1 cellular context compared by ENCODE assay signal in the genomic region with DNA sequence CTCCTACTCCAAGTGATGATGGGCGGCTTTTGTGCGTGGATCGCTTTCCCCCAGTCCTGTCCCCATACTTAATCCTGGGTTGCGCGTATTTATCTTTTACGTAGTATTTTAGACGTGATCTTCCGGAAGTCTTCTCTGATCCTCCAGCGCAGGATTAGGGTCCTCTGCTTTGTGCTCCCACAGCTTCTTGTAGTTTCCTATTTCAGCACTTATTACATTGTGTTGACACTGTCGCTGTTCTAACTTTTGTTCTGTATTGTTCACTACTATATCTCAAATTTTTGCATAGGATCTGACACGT.
A peak's percentile ranks its signal among the peaks of the same experiment; 100 is the strongest.
TF ChIP-seq lines count a peak whose summit lies in the region.

No MANE protein-coding gene starts in this region.

TF ChIP-seq in K562, 482 proteins besides CTCF, POLR2A, EP300 and RAD21:
- 0 out of 2 replicates have a peak, but pooled peaks have one; percentile 1 for TF ChIP-seq NCOA1 (IDR thresholded peaks at IDR 0.05; ENCODE audit: low read depth)
- TF ChIP-seq ELF1 (tag; IDR thresholded peaks at IDR 0.05): peak; percentile 19; the same call in 1 of the 2 replicates
- TF ChIP-seq, protein P1, sequence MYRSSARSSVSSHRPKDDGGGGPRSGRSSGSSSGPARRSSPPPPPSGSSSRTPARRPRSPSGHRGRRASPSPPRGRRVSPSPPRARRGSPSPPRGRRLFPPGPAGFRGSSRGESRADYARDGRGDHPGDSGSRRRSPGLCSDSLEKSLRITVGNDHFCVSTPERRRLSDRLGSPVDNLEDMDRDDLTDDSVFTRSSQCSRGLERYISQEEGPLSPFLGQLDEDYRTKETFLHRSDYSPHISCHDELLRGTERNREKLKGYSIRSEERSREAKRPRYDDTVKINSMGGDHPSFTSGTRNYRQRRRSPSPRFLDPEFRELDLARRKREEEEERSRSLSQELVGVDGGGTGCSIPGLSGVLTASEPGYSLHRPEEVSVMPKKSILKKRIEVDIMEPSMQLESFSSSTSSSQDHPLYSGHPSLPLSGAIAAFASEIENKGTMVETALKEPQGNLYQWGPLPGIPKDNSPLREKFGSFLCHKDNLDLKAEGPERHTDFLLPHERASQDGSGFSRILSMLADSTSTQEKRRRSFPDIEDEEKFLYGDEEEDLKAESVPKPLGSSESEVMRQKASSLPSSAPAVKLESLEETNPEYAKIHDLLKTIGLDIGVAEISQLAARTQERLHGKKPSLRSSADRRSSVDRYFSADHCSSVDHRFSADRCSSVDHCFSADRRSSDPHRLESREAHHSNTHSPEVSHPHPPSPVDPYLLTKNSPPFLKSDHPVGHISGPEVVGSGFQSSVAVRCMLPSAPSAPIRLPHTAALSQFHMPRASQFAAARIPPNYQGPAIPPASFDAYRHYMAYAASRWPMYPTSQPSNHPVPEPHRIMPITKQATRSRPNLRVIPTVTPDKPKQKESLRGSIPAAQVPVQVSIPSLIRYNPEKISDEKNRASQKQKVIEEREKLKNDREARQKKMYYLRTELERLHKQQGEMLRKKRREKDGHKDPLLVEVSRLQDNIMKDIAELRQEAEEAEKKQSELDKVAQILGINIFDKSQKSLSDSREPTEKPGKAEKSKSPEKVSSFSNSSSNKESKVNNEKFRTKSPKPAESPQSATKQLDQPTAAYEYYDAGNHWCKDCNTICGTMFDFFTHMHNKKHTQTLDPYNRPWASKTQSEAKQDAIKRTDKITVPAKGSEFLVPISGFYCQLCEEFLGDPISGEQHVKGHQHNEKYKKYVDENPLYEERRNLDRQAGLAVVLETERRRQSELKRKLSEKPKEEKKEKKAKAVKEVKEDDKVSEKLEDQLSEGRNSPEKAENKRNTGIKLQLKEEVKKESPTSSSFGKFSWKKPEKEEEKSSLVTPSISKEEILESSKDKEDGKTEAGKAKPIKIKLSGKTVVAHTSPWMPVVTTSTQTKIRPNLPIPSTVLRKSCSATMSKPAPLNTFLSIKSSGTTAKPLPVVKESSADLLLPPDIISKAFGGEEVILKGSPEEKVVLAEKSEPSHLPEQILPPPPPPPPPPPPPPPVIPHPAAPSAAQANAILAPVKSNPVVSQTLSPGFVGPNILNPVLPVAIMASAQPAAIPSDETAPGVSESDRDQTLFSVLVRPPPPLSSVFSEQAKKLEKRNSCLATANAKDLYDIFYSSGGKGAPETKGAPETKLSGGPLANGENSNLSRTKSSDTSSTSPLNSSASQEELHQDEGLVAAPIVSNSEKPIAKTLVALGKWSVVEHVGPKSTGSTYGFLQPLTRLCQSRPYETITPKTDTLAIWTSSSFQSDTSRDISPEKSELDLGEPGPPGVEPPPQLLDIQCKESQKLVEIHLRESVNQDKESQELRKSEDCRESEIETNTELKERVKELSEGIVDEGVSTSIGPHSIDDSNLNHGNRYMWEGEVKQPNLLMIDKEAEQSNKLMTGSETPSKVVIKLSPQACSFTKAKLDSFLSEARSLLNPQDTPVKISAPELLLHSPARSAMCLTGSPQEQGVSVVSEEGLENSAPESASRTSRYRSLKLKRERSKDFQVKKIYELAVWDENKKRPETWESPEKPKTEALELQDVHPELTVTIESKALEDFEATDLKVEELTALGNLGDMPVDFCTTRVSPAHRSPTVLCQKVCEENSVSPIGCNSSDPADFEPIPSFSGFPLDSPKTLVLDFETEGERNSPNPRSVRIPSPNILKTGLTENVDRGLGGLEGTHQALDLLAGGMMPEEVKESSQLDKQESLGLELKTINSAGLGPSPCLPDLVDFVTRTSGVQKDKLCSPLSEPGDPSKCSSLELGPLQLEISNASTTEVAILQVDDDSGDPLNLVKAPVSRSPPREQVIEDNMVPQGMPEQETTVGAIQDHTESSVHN (IDR thresholded peaks at IDR 0.05; ENCODE audit: borderline replicate concordance in 1 of 2, low read depth in 1 of 2): 0 out of 4 replicates have a peak, but pooled peaks of 1 of the 2 experiments have one; percentile 15
- 0 out of 2 replicates have a peak, but pooled peaks have one; percentile 32 for TF ChIP-seq ZBTB33 (CRISPR knock-in tag; IDR thresholded peaks at IDR 0.05)
- TF ChIP-seq CBFA2T2 (conservative IDR thresholded peaks at IDR 0.05): no peak
- no peak for TF ChIP-seq ZNF695 (CRISPR knock-in tag; IDR thresholded peaks at IDR 0.05)
- peak; percentile 72; the same call in 1 of the 2 replicates for TF ChIP-seq BACH1 (tag; IDR thresholded peaks at IDR 0.05)
- no peak for TF ChIP-seq NFE2 (IDR thresholded peaks at IDR 0.05; ENCODE audit: low read depth)
- no peak for TF ChIP-seq REST (CRISPR knock-in tag; IDR thresholded peaks at IDR 0.05; ENCODE audit: low read depth)
- TF ChIP-seq MIER1 (IDR thresholded peaks at IDR 0.05; ENCODE audit: low read depth): 0 out of 2 replicates have a peak, but pooled peaks have one; percentile 4
- TF ChIP-seq, protein P2, sequence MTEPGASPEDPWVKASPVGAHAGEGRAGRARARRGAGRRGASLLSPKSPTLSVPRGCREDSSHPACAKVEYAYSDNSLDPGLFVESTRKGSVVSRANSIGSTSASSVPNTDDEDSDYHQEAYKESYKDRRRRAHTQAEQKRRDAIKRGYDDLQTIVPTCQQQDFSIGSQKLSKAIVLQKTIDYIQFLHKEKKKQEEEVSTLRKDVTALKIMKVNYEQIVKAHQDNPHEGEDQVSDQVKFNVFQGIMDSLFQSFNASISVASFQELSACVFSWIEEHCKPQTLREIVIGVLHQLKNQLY (CRISPR knock-in tag; conservative IDR thresholded peaks at IDR 0.05): no peak
- TF ChIP-seq ETV5 (CRISPR knock-in tag; IDR thresholded peaks at IDR 0.05; ENCODE audit: low read depth): 0 out of 2 replicates have a peak, but pooled peaks have one; percentile 7
- 0 out of 2 replicates have a peak, but pooled peaks have one; percentile 2 for TF ChIP-seq THRAP3 (IDR thresholded peaks at IDR 0.05; ENCODE audit: borderline replicate concordance)
- no peak for TF ChIP-seq ZKSCAN3 (CRISPR knock-in tag; IDR thresholded peaks at IDR 0.05)
- no peak for TF ChIP-seq WHSC1 (IDR thresholded peaks at IDR 0.05; ENCODE audit: low read length)
- TF ChIP-seq YY1 (IDR thresholded peaks at IDR 0.05; ENCODE audit: borderline replicate concordance in 1 of 3, control insufficient read depth in 1 of 3, extremely low read depth in 1 of 3, insufficient read depth in 3 of 3, insufficient read length in 1 of 3, insufficient replicate concordance in 2 of 3, low read depth in 1 of 3, low read length in 2 of 3): peak in 1 of 3 experiments; percentile 0
- peak; percentile 69; the same call in 1 of the 2 replicates for TF ChIP-seq KAT7 (CRISPR knock-in tag; IDR thresholded peaks at IDR 0.05; ENCODE audit: borderline replicate concordance)
- TF ChIP-seq, protein P3, sequence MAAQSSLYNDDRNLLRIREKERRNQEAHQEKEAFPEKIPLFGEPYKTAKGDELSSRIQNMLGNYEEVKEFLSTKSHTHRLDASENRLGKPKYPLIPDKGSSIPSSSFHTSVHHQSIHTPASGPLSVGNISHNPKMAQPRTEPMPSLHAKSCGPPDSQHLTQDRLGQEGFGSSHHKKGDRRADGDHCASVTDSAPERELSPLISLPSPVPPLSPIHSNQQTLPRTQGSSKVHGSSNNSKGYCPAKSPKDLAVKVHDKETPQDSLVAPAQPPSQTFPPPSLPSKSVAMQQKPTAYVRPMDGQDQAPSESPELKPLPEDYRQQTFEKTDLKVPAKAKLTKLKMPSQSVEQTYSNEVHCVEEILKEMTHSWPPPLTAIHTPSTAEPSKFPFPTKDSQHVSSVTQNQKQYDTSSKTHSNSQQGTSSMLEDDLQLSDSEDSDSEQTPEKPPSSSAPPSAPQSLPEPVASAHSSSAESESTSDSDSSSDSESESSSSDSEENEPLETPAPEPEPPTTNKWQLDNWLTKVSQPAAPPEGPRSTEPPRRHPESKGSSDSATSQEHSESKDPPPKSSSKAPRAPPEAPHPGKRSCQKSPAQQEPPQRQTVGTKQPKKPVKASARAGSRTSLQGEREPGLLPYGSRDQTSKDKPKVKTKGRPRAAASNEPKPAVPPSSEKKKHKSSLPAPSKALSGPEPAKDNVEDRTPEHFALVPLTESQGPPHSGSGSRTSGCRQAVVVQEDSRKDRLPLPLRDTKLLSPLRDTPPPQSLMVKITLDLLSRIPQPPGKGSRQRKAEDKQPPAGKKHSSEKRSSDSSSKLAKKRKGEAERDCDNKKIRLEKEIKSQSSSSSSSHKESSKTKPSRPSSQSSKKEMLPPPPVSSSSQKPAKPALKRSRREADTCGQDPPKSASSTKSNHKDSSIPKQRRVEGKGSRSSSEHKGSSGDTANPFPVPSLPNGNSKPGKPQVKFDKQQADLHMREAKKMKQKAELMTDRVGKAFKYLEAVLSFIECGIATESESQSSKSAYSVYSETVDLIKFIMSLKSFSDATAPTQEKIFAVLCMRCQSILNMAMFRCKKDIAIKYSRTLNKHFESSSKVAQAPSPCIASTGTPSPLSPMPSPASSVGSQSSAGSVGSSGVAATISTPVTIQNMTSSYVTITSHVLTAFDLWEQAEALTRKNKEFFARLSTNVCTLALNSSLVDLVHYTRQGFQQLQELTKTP (IDR thresholded peaks at IDR 0.05; ENCODE audit: low read depth in 1 of 2, partially characterized antibody in 2 of 2): peak in 1 of 2 experiments; percentile 4
- TF ChIP-seq, protein P4, sequence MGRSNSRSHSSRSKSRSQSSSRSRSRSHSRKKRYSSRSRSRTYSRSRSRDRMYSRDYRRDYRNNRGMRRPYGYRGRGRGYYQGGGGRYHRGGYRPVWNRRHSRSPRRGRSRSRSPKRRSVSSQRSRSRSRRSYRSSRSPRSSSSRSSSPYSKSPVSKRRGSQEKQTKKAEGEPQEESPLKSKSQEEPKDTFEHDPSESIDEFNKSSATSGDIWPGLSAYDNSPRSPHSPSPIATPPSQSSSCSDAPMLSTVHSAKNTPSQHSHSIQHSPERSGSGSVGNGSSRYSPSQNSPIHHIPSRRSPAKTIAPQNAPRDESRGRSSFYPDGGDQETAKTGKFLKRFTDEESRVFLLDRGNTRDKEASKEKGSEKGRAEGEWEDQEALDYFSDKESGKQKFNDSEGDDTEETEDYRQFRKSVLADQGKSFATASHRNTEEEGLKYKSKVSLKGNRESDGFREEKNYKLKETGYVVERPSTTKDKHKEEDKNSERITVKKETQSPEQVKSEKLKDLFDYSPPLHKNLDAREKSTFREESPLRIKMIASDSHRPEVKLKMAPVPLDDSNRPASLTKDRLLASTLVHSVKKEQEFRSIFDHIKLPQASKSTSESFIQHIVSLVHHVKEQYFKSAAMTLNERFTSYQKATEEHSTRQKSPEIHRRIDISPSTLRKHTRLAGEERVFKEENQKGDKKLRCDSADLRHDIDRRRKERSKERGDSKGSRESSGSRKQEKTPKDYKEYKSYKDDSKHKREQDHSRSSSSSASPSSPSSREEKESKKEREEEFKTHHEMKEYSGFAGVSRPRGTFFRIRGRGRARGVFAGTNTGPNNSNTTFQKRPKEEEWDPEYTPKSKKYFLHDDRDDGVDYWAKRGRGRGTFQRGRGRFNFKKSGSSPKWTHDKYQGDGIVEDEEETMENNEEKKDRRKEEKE (IDR thresholded peaks at IDR 0.05; ENCODE audit: borderline replicate concordance in 1 of 2, control insufficient read depth in 1 of 2, low read depth in 2 of 2, low read length in 1 of 2): no peak
- TF ChIP-seq SAP30 (IDR thresholded peaks at IDR 0.05; ENCODE audit: borderline replicate concordance, insufficient read depth, low read depth, low read length, poor library complexity, severe bottlenecking): peak; percentile 9
- TF ChIP-seq ZBTB17 (CRISPR knock-in tag; IDR thresholded peaks at IDR 0.05): 0 out of 2 replicates have a peak, but pooled peaks have one; percentile 1
- TF ChIP-seq FOXP1 (CRISPR knock-in tag; IDR thresholded peaks at IDR 0.05): 0 out of 2 replicates have a peak, but pooled peaks have one; percentile 11
- TF ChIP-seq HDAC2 (IDR thresholded peaks at IDR 0.05): 0 out of 2 replicates have a peak, but pooled peaks have one; percentile 5
